In the genomic region with DNA sequence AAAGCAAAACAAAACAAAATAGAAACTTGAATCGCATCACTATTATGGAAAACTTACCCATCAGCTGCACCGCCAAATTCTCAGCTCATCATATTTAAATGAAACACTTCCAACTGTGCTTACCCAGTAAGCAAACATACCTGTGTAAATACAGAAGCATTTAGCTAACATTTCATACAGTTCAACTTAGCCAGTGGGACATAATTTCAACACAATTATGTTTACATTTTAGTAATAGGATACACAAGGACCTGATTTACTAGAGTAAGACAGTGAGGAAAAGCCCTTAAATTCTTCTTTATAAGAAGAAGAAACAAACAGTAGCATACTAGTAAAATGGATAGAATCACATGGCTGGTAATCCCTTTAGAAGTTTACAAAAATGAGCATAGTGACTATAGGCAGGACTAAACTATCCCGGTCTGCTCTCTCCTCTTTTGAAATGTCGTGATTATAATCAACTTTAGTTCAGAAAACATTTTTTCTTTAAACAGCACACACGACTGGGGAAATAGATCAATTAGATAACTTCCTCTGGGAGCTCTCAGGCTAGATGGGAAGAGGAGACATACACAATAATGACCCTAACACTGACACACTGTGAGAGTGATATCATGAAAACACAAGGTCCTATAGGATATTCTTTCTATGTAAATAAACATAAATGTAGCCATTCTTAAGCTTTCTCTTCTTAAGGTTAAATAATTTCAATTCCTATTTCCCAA, we compare ENCODE assay signal across 1 cellular context.
A peak's percentile ranks its signal among the peaks of the same experiment; 100 is the strongest.
TF ChIP-seq lines count a peak whose summit lies in the region.

No MANE protein-coding gene starts in this region.

TF ChIP-seq in HepG2, 621 proteins besides CTCF, POLR2A, EP300 and RAD21:
- no peak for TF ChIP-seq ZNF850 (CRISPR knock-in tag; conservative IDR thresholded peaks at IDR 0.05)
- TF ChIP-seq FOXA3 (CRISPR knock-in tag; IDR thresholded peaks at IDR 0.05): peak; percentile 16; the same call in 1 of the 2 replicates
- TF ChIP-seq FOXA1 (IDR thresholded peaks at IDR 0.05): no peak
- 0 out of 2 replicates have a peak, but pooled peaks have one; percentile 21 for TF ChIP-seq FOXA1 (CRISPR knock-in tag; IDR thresholded peaks at IDR 0.05)
- TF ChIP-seq ZNF460 (CRISPR knock-in tag; IDR thresholded peaks at IDR 0.05; ENCODE audit: borderline replicate concordance): no peak
- TF ChIP-seq GATAD2A (CRISPR knock-in tag; IDR thresholded peaks at IDR 0.05): 0 out of 2 replicates have a peak, but pooled peaks have one; percentile 13
- no peak for TF ChIP-seq FOXP1 (IDR thresholded peaks at IDR 0.05)
- peak; percentile 31; the same call in 1 of the 2 replicates for TF ChIP-seq FOXP1 (CRISPR knock-in tag; IDR thresholded peaks at IDR 0.05)
